ENCODE assay signal across 19 cellular contexts in genomic region chr2:176082885-176083731, GRCh38. TPM values are rescaled to one million over a fixed set of nuclear protein-coding genes. Genes with fewer than 3 reads are reported as not detected.
DNase-seq lines count a peak whose midpoint lies in the region; ATAC-seq and TF ChIP-seq lines count a peak whose summit lies in the region.
"Had no signal": no experiment of that assay in that cellular context is flagged by ENCODE, and none has a peak within 500 bp of the region (broad histone marks: within the 10 kb centered on the region; RNA-seq: fewer than 3 reads in every experiment).

No MANE protein-coding gene starts in this region.

- no peaks in the 10 kb centered on the region for H4K20me1 ChIP-seq in PC-9 (ENCODE audit: insufficient read depth)

- peaks cover 39% of the 10 kb centered on the region for H3K4me1 ChIP-seq in HUES6 (ENCODE audit: control insufficient read depth, insufficient read depth, low read length)
- H3K4me1 ChIP-seq in PC-9 (replicated peaks; ENCODE audit: insufficient read depth), result no peaks in the 10 kb centered on the region

- CTCF ChIA-PET in PC-9 (lab: Charles Lee), result no interaction called here

- H3K27me3 ChIP-seq in HUES6 (ENCODE audit: control insufficient read depth, insufficient read depth, low read length) (peaks cover 96% of the 10 kb centered on the region), PC-9 (ENCODE audit: insufficient read depth, low read depth) (peaks cover 44% of the 10 kb centered on the region)

- H3F3A ChIP-seq in PC-9 (ENCODE audit: insufficient read depth, low read depth), result no peaks in the 10 kb centered on the region

- H3K79me2 ChIP-seq in PC-9 (ENCODE audit: low read depth), result no peaks in the 10 kb centered on the region

- POLR2A ChIA-PET in PC-9 (lab: Charles Lee; ENCODE audit: unreplicated experiment), result no interaction called here

- H3K36me3 Mint-ChIP-seq in T-helper 1 cell treated with Interleukin-12 subunit alpha and Interleukin-12 subunit beta and Interleukin-4 antibody, amounts not matched to agents 30 μg/mL and 1 μg/mL, for 36 hours (ENCODE audit: low read depth), result peaks cover 9% of the 10 kb centered on the region
- H3K36me3 Mint-ChIP-seq in osteocyte (ENCODE audit: unreplicated experiment), result no peaks in the 10 kb centered on the region

- H3K4me3 ChIP-seq in HUES6 (ENCODE audit: low read depth, low read length) (peak overlapping the region; percentile 39), PC-9 (no peak overlapping the region)
- H3K4me3 ChIP-seq: A549, uterus had no signal

- peaks cover 9% of the 10 kb centered on the region for H3K4me1 Mint-ChIP-seq in T-helper 1 cell treated with Interleukin-12 subunit alpha and Interleukin-12 subunit beta and Interleukin-4 antibody, amounts not matched to agents 30 μg/mL and 1 μg/mL, for 36 hours (ENCODE audit: low read depth)
- peaks cover 29% of the 10 kb centered on the region for H3K4me1 Mint-ChIP-seq in osteocyte (ENCODE audit: unreplicated experiment)
- H3K4me1 Mint-ChIP-seq: activated T-helper 17 cell treated with anti-CD3 and anti-CD28 coated beads, Interleukin-2, amount 50 U/mL, for 72 hours had no signal

- H3K9me3 ChIP-seq in HUES6 (ENCODE audit: control insufficient read depth, insufficient read depth, low read depth, low read length), result no peaks in the 10 kb centered on the region
- no peaks in the 10 kb centered on the region; the same call in 1 of the 2 replicates for H3K9me3 ChIP-seq in PC-9 (ENCODE audit: insufficient read depth, low read depth)
- H3K9me3 ChIP-seq: uterus had no signal

- H3K4me3 Mint-ChIP-seq in T-helper 1 cell treated with Interleukin-12 subunit alpha and Interleukin-12 subunit beta and Interleukin-4 antibody, amounts not matched to agents 30 μg/mL and 1 μg/mL, for 36 hours, result no peak overlapping the region
- no peak overlapping the region for H3K4me3 Mint-ChIP-seq in osteocyte (ENCODE audit: unreplicated experiment)
- H3K4me3 Mint-ChIP-seq: activated T-helper 17 cell treated with anti-CD3 and anti-CD28 coated beads, Interleukin-2, amount 50 U/mL, for 72 hours had no signal

- H3K27me3 Mint-ChIP-seq in T-helper 1 cell treated with Interleukin-12 subunit alpha and Interleukin-12 subunit beta and Interleukin-4 antibody, amounts not matched to agents 30 μg/mL and 1 μg/mL, for 36 hours (ENCODE audit: low read depth), result peaks cover 88% of the 10 kb centered on the region
- H3K27me3 Mint-ChIP-seq in osteocyte (ENCODE audit: unreplicated experiment), result peaks cover 87% of the 10 kb centered on the region

- H2AFZ ChIP-seq in PC-9, result no peak overlapping the region

- no peak for ATAC-seq in HG03097 (IDR thresholded peaks at IDR 0.05; ENCODE audit: low FRiP score, unreplicated experiment)
- ATAC-seq: A549; activated T-helper 17 cell treated with anti-CD3 and anti-CD28 coated beads, Interleukin-2, amount 50 U/mL, for 72 hours had no signal

- H3K27ac ChIP-seq in HUES6 (ENCODE audit: low read depth, low read length), result no peak overlapping the region
- H3K27ac ChIP-seq in PC-9, result no peak overlapping the region
- no peak overlapping the region for H3K27ac ChIP-seq in substantia nigra (ENCODE audit: low read depth, low read length, poor library complexity, severe bottlenecking)
- H3K27ac ChIP-seq: A549, epithelial cell of prostate, neutrophil, uterus had no signal

- peak overlapping the region; percentile 82 for H3K27ac Mint-ChIP-seq in T-helper 1 cell treated with Interleukin-12 subunit alpha and Interleukin-12 subunit beta and Interleukin-4 antibody, amounts not matched to agents 30 μg/mL and 1 μg/mL, for 36 hours
- peak overlapping the region; percentile 16 for H3K27ac Mint-ChIP-seq in osteocyte (ENCODE audit: unreplicated experiment)
- H3K27ac Mint-ChIP-seq: activated T-helper 17 cell treated with anti-CD3 and anti-CD28 coated beads, Interleukin-2, amount 50 U/mL, for 72 hours had no signal

- intact Hi-C loops in PC-9 (cut with micrococcal nuclease; ENCODE audit: unreplicated experiment), result no loop called here

- H3K4me2 ChIP-seq in PC-9, result no peak overlapping the region
- H3K4me2 ChIP-seq: A549 had no signal

- no peak overlapping the region for H3K9ac ChIP-seq in HUES6 (ENCODE audit: low read length)

- no TSS peak for BruUV-seq in PC-9 (replicated peaks; lab: Mats Ljungman, UMichigan)

- no peaks in the 10 kb centered on the region for H3K9me2 ChIP-seq in PC-9 (ENCODE audit: insufficient read depth)

- DNase-seq in T-helper 1 cell, result no peak
- DNase-seq in ecto neural progenitor cell (ENCODE audit: low spot score), result peak; percentile 63
- no peak for DNase-seq in osteocyte (ENCODE audit: extremely low spot score, unreplicated experiment)
- no peak for DNase-seq in PC-9
- no peak for DNase-seq in substantia nigra (lab: John Stamatoyannopoulos, UW)
- DNase-seq: DMS53, GOT3, left colon, MV-4-11, NCI-H446, uterus had no signal

- no peak for TF ChIP-seq CTCF in osteocyte (IDR thresholded peaks at IDR 0.05)
- TF ChIP-seq CTCF in PC-9 (conservative IDR thresholded peaks at IDR 0.05), result no peak

- peaks cover 3% of the 10 kb centered on the region for H3K9me3 Mint-ChIP-seq in T-helper 1 cell treated with Interleukin-12 subunit alpha and Interleukin-12 subunit beta and Interleukin-4 antibody, amounts not matched to agents 30 μg/mL and 1 μg/mL, for 36 hours
- no peaks in the 10 kb centered on the region for H3K9me3 Mint-ChIP-seq in osteocyte (ENCODE audit: unreplicated experiment)

- H3K36me3 ChIP-seq in HUES6 (ENCODE audit: control insufficient read depth, insufficient read depth, low read length) (no peaks in the 10 kb centered on the region), PC-9 (ENCODE audit: low read depth) (no peaks in the 10 kb centered on the region)
- H3K36me3 ChIP-seq: neutrophil, uterus had no signal

RNA-seq across cellular contexts. Expression of gene EVX2, which starts 0.7 kb away (rescaled TPM):
- total RNA-seq in osteocyte (not detected in 2 replicates), PC-9 (2021) (not detected in 2 replicates)
- total RNA-seq: activated T-helper 17 cell treated with anti-CD3 and anti-CD28 coated beads, Interleukin-2, amount 50 U/mL, for 72 hours; left colon; RPMI7951 had no signal

RNA-seq across cellular contexts. Expression of gene HOXD13, which starts 9.4 kb away (rescaled TPM):
- not detected in 2 replicates for total RNA-seq in osteocyte
- not detected in 2 replicates for total RNA-seq in PC-9 (2021)
- total RNA-seq: activated T-helper 17 cell treated with anti-CD3 and anti-CD28 coated beads, Interleukin-2, amount 50 U/mL, for 72 hours had no signal

RNA-seq across cellular contexts. Expression of gene HOXD12, which starts 16.5 kb away (rescaled TPM):
- total RNA-seq in osteocyte, result not detected in 2 replicates
- not detected in 2 replicates for total RNA-seq in PC-9 (2021)
- total RNA-seq: activated T-helper 17 cell treated with anti-CD3 and anti-CD28 coated beads, Interleukin-2, amount 50 U/mL, for 72 hours; left colon; RPMI7951 had no signal

RNA-seq across cellular contexts. Expression of gene HOXD11, which starts 24.0 kb away (rescaled TPM):
- total RNA-seq in osteocyte (not detected in 2 replicates), PC-9 (2021) (not detected in 2 replicates)
- total RNA-seq: activated T-helper 17 cell treated with anti-CD3 and anti-CD28 coated beads, Interleukin-2, amount 50 U/mL, for 72 hours; RPMI7951 had no signal

RNA-seq across cellular contexts. Expression of gene HOXD10, which starts 33.5 kb away (rescaled TPM):
- total RNA-seq in osteocyte (not detected in 2 replicates), PC-9 (2021) (not detected in 2 replicates)
- total RNA-seq: activated T-helper 17 cell treated with anti-CD3 and anti-CD28 coated beads, Interleukin-2, amount 50 U/mL, for 72 hours; RPMI7951 had no signal
